In the genomic region with DNA sequence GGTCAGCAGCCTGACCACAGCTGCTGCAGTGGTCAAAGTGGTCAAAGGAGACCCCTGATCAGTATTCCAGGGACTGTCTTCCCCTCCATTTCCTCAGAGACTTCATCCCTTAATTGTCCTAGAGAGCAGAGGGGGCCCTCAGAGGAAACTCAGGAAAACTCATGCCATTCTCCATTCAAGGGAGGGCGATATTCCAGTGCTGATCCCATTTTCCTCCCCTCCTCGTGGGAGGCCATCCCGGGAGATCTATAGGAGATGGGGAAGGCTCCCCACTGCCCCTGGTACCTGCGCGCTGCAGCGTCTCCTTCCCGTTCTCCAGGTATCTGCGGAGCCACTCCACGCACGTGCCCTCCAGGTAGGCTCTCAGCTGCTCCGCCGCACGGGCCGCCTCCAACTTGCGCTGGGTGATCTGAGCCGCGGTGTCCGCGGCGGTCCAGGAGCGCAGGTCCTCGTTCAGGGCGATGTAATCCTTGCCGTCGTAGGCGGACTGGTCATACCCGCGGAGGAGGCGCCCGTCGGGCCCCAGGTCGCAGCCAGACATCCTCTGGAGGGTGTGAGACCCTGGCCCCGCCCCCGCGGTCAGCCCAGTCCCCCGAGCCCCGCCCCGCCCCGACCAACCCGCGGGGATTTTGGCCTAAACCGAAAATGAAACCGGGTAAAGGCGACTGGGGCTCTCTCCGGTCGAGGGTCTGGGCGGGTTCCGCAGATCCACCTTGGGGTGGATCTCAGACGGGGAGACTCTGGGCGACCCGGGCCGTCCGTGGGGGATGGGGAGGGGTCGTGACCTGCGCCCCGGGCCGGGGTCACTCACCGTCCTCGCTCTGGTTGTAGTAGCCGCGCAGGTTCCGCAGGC, we compare ENCODE assay signal across 8 cellular contexts. TPM values are rescaled to one million over a fixed set of nuclear protein-coding genes. Genes with fewer than 3 reads are reported as not detected.
DNase-seq lines count a peak whose midpoint lies in the region; ATAC-seq and TF ChIP-seq lines count a peak whose summit lies in the region.

No MANE protein-coding gene starts in this region.

- TF ChIP-seq POLR2A in gastroesophageal sphincter (IDR thresholded peaks at IDR 0.05) = no peak
- no peak for TF ChIP-seq POLR2A in ovary (IDR thresholded peaks at IDR 0.05)
- no peak for TF ChIP-seq POLR2A in uterus (IDR thresholded peaks at IDR 0.05)

- H3K9me3 Mint-ChIP-seq in activated T-helper 17 cell treated with anti-CD3 and anti-CD28 coated beads, Interleukin-2, amount 50 U/mL, for 72 hours = no peaks in the 10 kb centered on the region

- H3K4me3 ChIP-seq in BJ (ENCODE audit: low read depth, low read length) = peak overlapping the region; percentile 77
- H3K4me3 ChIP-seq in gastroesophageal sphincter = peak overlapping the region; percentile 74 to 96
- peak overlapping the region; percentile 91 for H3K4me3 ChIP-seq in ovary
- peak overlapping the region; percentile 32 to 93 for H3K4me3 ChIP-seq in uterus

- no peak for TF ChIP-seq EP300 in gastroesophageal sphincter (IDR thresholded peaks at IDR 0.05)
- TF ChIP-seq EP300 in ovary (IDR thresholded peaks at IDR 0.05) = no peak

- H3K4me3 Mint-ChIP-seq in activated T-helper 17 cell treated with anti-CD3 and anti-CD28 coated beads, Interleukin-2, amount 50 U/mL, for 72 hours = peak overlapping the region; percentile 94

- H3K36me3 ChIP-seq in BJ (ENCODE audit: control insufficient read depth, insufficient read depth, low read length) = peaks cover 18% of the 10 kb centered on the region
- peaks cover 0 to 13% of the 10 kb centered on the region in 2 donors for H3K36me3 ChIP-seq in gastroesophageal sphincter
- H3K36me3 ChIP-seq in ovary = no peaks in the 10 kb centered on the region
- H3K36me3 ChIP-seq in uterus = no peaks in the 10 kb centered on the region

- CTCF ChIA-PET in BJ (lab: Yijun Ruan, JAX) = interaction anchor here (1.0 kb wide), 1 partner anchor 74 kb away, joined by 3 read pairs; no protein-coding TSS in a partner anchor

- H3K27me3 ChIP-seq in BJ (ENCODE audit: control insufficient read depth, insufficient read depth, low read length) (peaks cover 5% of the 10 kb centered on the region), gastroesophageal sphincter (no peaks in the 10 kb centered on the region), ovary (no peaks in the 10 kb centered on the region), uterus (no peaks in the 10 kb centered on the region)

- 0% methylated on average over 1 of the region's 62 CpGs; no CpG with 5 or more reads in 1 of the 2 donors for WGBS in gastroesophageal sphincter (ENCODE audit: low coverage in 1 of 2), 2 donors
- WGBS in ovary, 3 donors = 5 to 21% (median 8%) methylated on average over 31 to 62 of the region's 62 CpGs

- DNase-seq in BJ (ENCODE audit: low read depth) (no peak), NCI-H2196 treated with DMSO at 0.1 percent for 48 hours (lab: John Stamatoyannopoulos, UW; ENCODE audit: unreplicated experiment) (peak; percentile 41), ovary (peak; percentile 73 to 84 (median 77)), uterus (peak; percentile 76 to 80), GF-D8 (lab: John Stamatoyannopoulos, UW) (no peak)

- H3K4me1 Mint-ChIP-seq in activated T-helper 17 cell treated with anti-CD3 and anti-CD28 coated beads, Interleukin-2, amount 50 U/mL, for 72 hours = peaks cover 34% of the 10 kb centered on the region

- TF ChIP-seq CTCF in BJ (IDR thresholded peaks at IDR 0.05; ENCODE audit: insufficient read depth, low read depth, low read length) = no peak
- no peak for TF ChIP-seq CTCF in gastroesophageal sphincter (IDR thresholded peaks at IDR 0.05)
- no peak for TF ChIP-seq CTCF in ovary (IDR thresholded peaks at IDR 0.05)
- no peak for TF ChIP-seq CTCF in uterus (IDR thresholded peaks at IDR 0.05)

- intact Hi-C loops in ovary (cut with DNase I) = loop anchor here in 1 of 4 donors (5.0 kb wide), 1 partner anchor 86 kb away; a partner anchor contains a TSS
- intact Hi-C loops in uterus (cut with DNase I; ENCODE audit: low total_unique reads) = loop anchor here (10.0 kb wide), 1 partner anchor 94 kb away; no protein-coding TSS in a partner anchor

- H3K9me3 ChIP-seq in gastroesophageal sphincter (no peaks in the 10 kb centered on the region), ovary (no peaks in the 10 kb centered on the region), uterus (no peaks in the 10 kb centered on the region)

- no peaks in the 10 kb centered on the region for H3K27me3 Mint-ChIP-seq in activated T-helper 17 cell treated with anti-CD3 and anti-CD28 coated beads, Interleukin-2, amount 50 U/mL, for 72 hours

- peak overlapping the region; percentile 17 for H3K27ac Mint-ChIP-seq in activated T-helper 17 cell treated with anti-CD3 and anti-CD28 coated beads, Interleukin-2, amount 50 U/mL, for 72 hours

- ATAC-seq in GM19395 (IDR thresholded peaks at IDR 0.05; ENCODE audit: unreplicated experiment) = peak; percentile 31
- peak; percentile 42 for ATAC-seq in activated T-helper 17 cell treated with anti-CD3 and anti-CD28 coated beads, Interleukin-2, amount 50 U/mL, for 72 hours (replicated peaks)
- ATAC-seq in gastroesophageal sphincter = peak; percentile 60

- H3K36me3 Mint-ChIP-seq in activated T-helper 17 cell treated with anti-CD3 and anti-CD28 coated beads, Interleukin-2, amount 50 U/mL, for 72 hours (ENCODE audit: low read depth) = peaks cover 59% of the 10 kb centered on the region

- H3K27ac ChIP-seq in gastroesophageal sphincter = peak overlapping the region; percentile 83 to 99 (median 95)
- peak overlapping the region in 1 of 2 donors; percentile 98 for H3K27ac ChIP-seq in ovary
- peak overlapping the region; percentile 76 to 100 for H3K27ac ChIP-seq in uterus

- POLR2A ChIA-PET in BJ (lab: Charles Lee) = no interaction called here

- peaks cover 0 to 4% (median 3%) of the 10 kb centered on the region in 3 donors for H3K4me1 ChIP-seq in gastroesophageal sphincter
- no peaks in the 10 kb centered on the region for H3K4me1 ChIP-seq in ovary (ENCODE audit: insufficient read depth)
- peaks cover 0 to 3% of the 10 kb centered on the region in 2 donors for H3K4me1 ChIP-seq in uterus

RNA-seq across cellular contexts. Expression of a gene that starts 0.9 kb away (rescaled TPM):
- polyA plus RNA-seq in BJ (2011; rRNA removed) (435 and 776 TPM in 2 replicates), ovary (100 to 1,000 TPM; 306 to 700 TPM)
- polyA minus RNA-seq in BJ (2011; rRNA and poly(A)+ RNA removed) = 75.0 and 101 TPM in 2 replicates
- 1,000 to 10,000 TPM in 1 of 2 donors, 100 to 1,000 TPM in 1; 620 to 1,648 TPM for total RNA-seq in activated T-helper 17 cell treated with anti-CD3 and anti-CD28 coated beads, Interleukin-2, amount 50 U/mL, for 72 hours
- total RNA-seq in gastroesophageal sphincter (100 to 1,000 TPM; 206 to 531 (median 257) TPM), ovary (100 to 1,000 TPM; 195 to 480 (median 354) TPM), uterus (100 to 1,000 TPM; 209 to 650 (median 336) TPM)

Comparison
In these comparisons a context has a peak if more than half of its experiments do, and no peak if none do; other contexts are left out.
1. DNase-seq: peak in NCI-H2196 treated with DMSO at 0.1 percent for 48 hours (single experiment), ovary (5 of 5) and uterus (2 of 2); none in BJ (single experiment) and GF-D8 (single experiment).
2. Peak in every context shown above with its lines, with median percentiles within 50 percentile points of each other: H3K4me3 ChIP-seq and ATAC-seq.